ENCODE assay signal across 14 cellular contexts in genomic region chr3:106097817-106098410, GRCh38.
"Had no signal": no experiment of that assay in that cellular context is flagged by ENCODE, and none has a peak within 500 bp of the region (broad histone marks: within the 10 kb centered on the region; RNA-seq: fewer than 3 reads in every experiment).

No MANE protein-coding gene starts in this region.

- ATAC-seq: activated CD4-positive, alpha-beta T cell treated with anti-CD3 and anti-CD28 coated beads for 36 hours; activated CD8-positive, alpha-beta memory T cell treated with anti-CD3 and anti-CD28 coated beads, Interleukin-2, amount 10 ng/mL, durations not matched to agents 7 days and 5 days; stimulated activated memory B cell treated with anti-CD40 and anti-IgM and Interleukin-4, amounts not matched to agents 10 μg/mL and 1 μg/mL and 100 μg/mL, for 72 hours; T-helper 17 cell had no signal

- DNase-seq: activated CD4-positive, alpha-beta memory T cell treated with anti-CD3 and anti-CD28 coated beads for 36 hours; activated CD4-positive, alpha-beta T cell treated with anti-CD3 and anti-CD28 coated beads for 36 hours; activated CD8-positive, alpha-beta memory T cell treated with anti-CD3 and anti-CD28 coated beads, Interleukin-2, amount 10 ng/mL, durations not matched to agents 7 days and 5 days; activated T-cell treated with anti-CD3 and anti-CD28 coated beads, Interleukin-2, amount 50 U/mL, for 1 hour; dermis blood vessel endothelial cell; glutamatergic neuron; kidney glomerular epithelial cell; naive B cell; posterior cingulate gyrus; stimulated activated CD4-positive, alpha-beta T cell treated with anti-CD3 and anti-CD28 coated beads, Interleukin-2, amount 100 ng/mL, for 48 hours; T-helper 17 cell; thyroid gland had no signal

- H3K27ac ChIP-seq: thyroid gland, vagina had no signal

- H3K4me1 ChIP-seq: thyroid gland, vagina had no signal

- H3K27me3 ChIP-seq: thyroid gland, vagina had no signal

- H3K9me3 ChIP-seq: thyroid gland, vagina had no signal

- H3K4me3 ChIP-seq: thyroid gland, vagina had no signal

- H3K36me3 ChIP-seq: thyroid gland, vagina had no signal
